In the genomic region with DNA sequence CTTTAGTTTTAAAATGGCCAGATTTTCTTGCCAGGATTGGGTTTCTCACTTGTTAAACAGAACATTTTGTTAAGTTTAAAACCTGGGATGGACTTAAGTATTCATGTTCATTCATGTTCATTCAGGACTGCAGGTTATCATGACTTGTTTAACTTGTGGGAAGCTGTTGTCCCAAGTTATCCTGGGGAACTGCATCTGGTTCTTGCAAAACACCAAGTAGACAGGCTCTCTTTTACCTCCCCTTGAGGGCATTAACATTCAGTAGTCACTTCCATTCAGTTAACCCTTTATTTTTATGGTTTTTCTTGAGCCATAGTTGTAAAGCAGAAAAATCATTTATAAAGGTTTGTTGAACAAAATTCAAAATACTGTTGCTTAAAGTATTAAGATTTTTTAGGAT, we compare ENCODE assay signal across 15 cellular contexts. TPM values are rescaled to one million over a fixed set of nuclear protein-coding genes. Genes with fewer than 3 reads are reported as not detected.
DNase-seq lines count a peak whose midpoint lies in the region; ATAC-seq and TF ChIP-seq lines count a peak whose summit lies in the region.
"Had no signal": no experiment of that assay in that cellular context is flagged by ENCODE, and none has a peak within 500 bp of the region (broad histone marks: within the 10 kb centered on the region; RNA-seq: fewer than 3 reads in every experiment).

No MANE protein-coding gene starts in this region.

- no peak for TF ChIP-seq CTCF in A673 (conservative IDR thresholded peaks at IDR 0.05; ENCODE audit: low read depth, low read length)
- no peak for TF ChIP-seq CTCF in CD4-positive, alpha-beta T cell (IDR thresholded peaks at IDR 0.05)

- DNase-seq in A673 (ENCODE audit: low spot score) (no peak), SK-MEL-5 (ENCODE audit: low read depth, low spot score) (peak; percentile 5), fibroblast of gingiva (ENCODE audit: low read depth) (peak; percentile 21), NCI-H774 (lab: John Stamatoyannopoulos, UW) (no peak), SKM-1 treated with dmso at 0.1 percent for 144 hours (lab: John Stamatoyannopoulos, UW; ENCODE audit: unreplicated experiment) (no peak)
- no peak for DNase-seq in CD4-positive, alpha-beta T cell
- DNase-seq: activated CD4-positive, alpha-beta T cell treated with anti-CD3 and anti-CD28 coated beads, Interleukin-2, amount 50 U/mL, for 4 hours; glutamatergic neuron; MV-4-11; NCI-H526; stimulated activated CD4-positive, alpha-beta T cell treated with anti-CD3 and anti-CD28 coated beads, Interleukin-2, amount 100 ng/mL, for 48 hours; testis had no signal

- H3K9me3 ChIP-seq in A673 (ENCODE audit: low read depth, low read length, poor library complexity, severe bottlenecking), result no peaks in the 10 kb centered on the region
- H3K9me3 ChIP-seq in CD4-positive, alpha-beta T cell (ENCODE audit: control insufficient read depth, low read length), result no peaks in the 10 kb centered on the region
- H3K9me3 ChIP-seq: SJSA1, testis had no signal

- H3K4me3 Mint-ChIP-seq in CD4-positive, alpha-beta T cell, result no peak overlapping the region
- H3K4me3 Mint-ChIP-seq: B cell had no signal

- POLR2A ChIA-PET in A673 (lab: Charles Lee; ENCODE audit: low non-redundant PET), result no interaction called here
- POLR2A ChIA-PET in CD4-positive, alpha-beta T cell (lab: Charles Lee), result interaction anchor here (0.9 kb wide), 1 partner anchor 13 kb away, joined by 3 read pairs; no protein-coding TSS in a partner anchor

- in situ Hi-C loops in SK-MEL-5 (cut with HindIII; ENCODE audit: low pct_unique_long_range_greater_than_20kb, low sequenced_read_pairs), result no loop called here

- peak overlapping the region; percentile 8 for H3K27ac ChIP-seq in A673 (ENCODE audit: low read depth, low read length, poor library complexity, severe bottlenecking)
- no peak overlapping the region for H3K27ac ChIP-seq in CD4-positive, alpha-beta T cell (ENCODE audit: low read depth, low read length)
- H3K27ac ChIP-seq: SJSA1, testis had no signal

- no peak overlapping the region for H3K4me3 ChIP-seq in A673 (ENCODE audit: low read depth, low read length, poor library complexity, severe bottlenecking)
- H3K4me3 ChIP-seq: SJSA1, testis had no signal

- no TSS peak for BruUV-seq in A673 (replicated peaks; lab: Mats Ljungman, UMichigan)

- peaks cover 31% of the 10 kb centered on the region for H3K4me1 ChIP-seq in A673 (ENCODE audit: insufficient read depth, low read length, poor library complexity, severe bottlenecking)
- H3K4me1 ChIP-seq: SJSA1 had no signal

- H3K9me3 Mint-ChIP-seq in CD4-positive, alpha-beta T cell, result no peaks in the 10 kb centered on the region

- H3K36me3 Mint-ChIP-seq in CD4-positive, alpha-beta T cell (ENCODE audit: low read depth), result peaks cover 92% of the 10 kb centered on the region

- peaks cover 77% of the 10 kb centered on the region for H3K36me3 ChIP-seq in A673 (ENCODE audit: insufficient read depth, low read length, poor library complexity, severe bottlenecking)

- H3K27me3 ChIP-seq in A673 (replicated peaks; ENCODE audit: insufficient read depth, low read depth, low read length, poor library complexity), result no peaks in the 10 kb centered on the region
- no peaks in the 10 kb centered on the region for H3K27me3 ChIP-seq in CD4-positive, alpha-beta T cell (ENCODE audit: control insufficient read depth, insufficient read depth, low read length)
- H3K27me3 ChIP-seq: SJSA1, testis had no signal

- H3K27me3 Mint-ChIP-seq in CD4-positive, alpha-beta T cell, result no peaks in the 10 kb centered on the region
- H3K27me3 Mint-ChIP-seq: B cell had no signal

- peak overlapping the region; percentile 37 for H3K27ac Mint-ChIP-seq in CD4-positive, alpha-beta T cell

- CTCF ChIA-PET in A673 (lab: Charles Lee), result no interaction called here
- CTCF ChIA-PET in CD4-positive, alpha-beta T cell (lab: Charles Lee), result no interaction called here

- ATAC-seq in CD4-positive, alpha-beta T cell (ENCODE audit: poor library complexity), result no peak
- ATAC-seq in GM18907 (IDR thresholded peaks at IDR 0.05; ENCODE audit: unreplicated experiment), result no peak

- intact Hi-C loops in A673 (cut with micrococcal nuclease; ENCODE audit: unreplicated experiment), result no loop called here
- intact Hi-C loops in CD4-positive, alpha-beta T cell (cut with DNase I, micrococcal nuclease), result loop anchor here in 1 of 2 experiments (10.0 kb wide), 1 partner anchor 607 kb away; a partner anchor contains a TSS

- H3K4me1 Mint-ChIP-seq in CD4-positive, alpha-beta T cell (ENCODE audit: low read depth), result peaks cover 57% of the 10 kb centered on the region

RNA-seq across cellular contexts. Expression of a gene that starts 8.1 kb away (rescaled TPM):
- total RNA-seq in A673 (2021), result 373 and 380 TPM in 2 replicates
- 100 to 1,000 TPM; 158 to 161 TPM for total RNA-seq in CD4-positive, alpha-beta T cell
- 263 and 279 TPM in 2 replicates for total RNA-seq in SK-MEL-5 (2014; rRNA removed; shearing (Covaris generic))
- 211 and 261 TPM in 2 replicates for polyA plus RNA-seq in SK-MEL-5 (2015; cell fraction: cytosol; rRNA removed)
- 55.8 and 73.8 TPM in 2 replicates for polyA plus RNA-seq in SK-MEL-5 (2015; cell fraction: nucleus; rRNA removed)

Comparison
In these comparisons a context has a peak if more than half of its experiments do, and no peak if none do; other contexts are left out.
1. DNase-seq: peak in SK-MEL-5 (single experiment) and fibroblast of gingiva (single experiment); none in A673 (single experiment), CD4-positive, alpha-beta T cell (0 of 10), NCI-H774 (single experiment) and SKM-1 treated with dmso at 0.1 percent for 144 hours (single experiment).